18 cellular contexts compared by ENCODE assay signal in the genomic region with DNA sequence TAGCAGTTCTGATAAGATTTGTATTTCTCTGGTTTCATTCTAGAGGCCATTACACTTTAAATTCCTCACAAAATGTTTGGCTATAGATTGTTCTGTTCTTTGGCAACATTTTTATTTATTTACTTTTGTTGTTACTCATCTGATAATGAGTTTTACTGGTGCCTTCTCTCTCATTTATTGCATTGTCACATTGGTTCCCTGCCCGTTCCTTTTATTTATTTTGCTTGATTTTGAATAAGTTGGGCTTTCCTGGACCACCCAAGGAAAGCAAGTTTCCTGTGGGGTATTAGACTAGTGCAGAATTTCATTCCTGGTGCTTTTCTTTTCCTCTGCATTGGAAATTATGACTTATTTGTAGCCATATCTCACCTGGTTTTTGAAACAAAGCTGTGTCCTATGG.
"Had no signal": no experiment of that assay in that cellular context is flagged by ENCODE, and none has a peak within 500 bp of the region (broad histone marks: within the 10 kb centered on the region; RNA-seq: fewer than 3 reads in every experiment).

No MANE protein-coding gene starts in this region.

- H3K4me3 ChIP-seq: K562 had no signal

- ATAC-seq: K562, SK-N-SH treated with all-trans-retinoic acid at 6 μM for 48 hours had no signal

- DNase-seq: Kasumi-1, MV-4-11, NCI-H1048, NCI-H1436, NCI-H187, NCI-H2029, NCI-H2081 treated with DMSO at 0.1 percent for 48 hours, NCI-H2171, NCI-H226, NCI-H446, NCI-H510A, NCI-H524 treated with DMSO at 0.1 percent for 48 hours, T-helper 1 cell had no signal

- H3K27ac ChIP-seq: HL-60, KMS-11, RWPE1 had no signal
